Comparison of ENCODE assay signal across 1 cellular context in genomic region chr5:177601577-177602457, GRCh38.
TF ChIP-seq lines count a peak whose summit lies in the region.

No MANE protein-coding gene starts in this region.

TF ChIP-seq in GM12878, 131 proteins besides CTCF, POLR2A, EP300 and RAD21:
- TF ChIP-seq BMI1 (IDR thresholded peaks at IDR 0.05; ENCODE audit: borderline replicate concordance): no peak
- no peak for TF ChIP-seq CBFB (IDR thresholded peaks at IDR 0.05; ENCODE audit: low read depth)
- TF ChIP-seq POLR2AphosphoS2 (IDR thresholded peaks at IDR 0.05; ENCODE audit: low read depth, low read length): no peak
